25 cellular contexts compared by ENCODE assay signal in genomic region chr2:232731470-232731869, GRCh38. TPM values are rescaled to one million over a fixed set of nuclear protein-coding genes. Genes with fewer than 3 reads are reported as not detected.
DNase-seq lines count a peak whose midpoint lies in the region; ATAC-seq and TF ChIP-seq lines count a peak whose summit lies in the region.
"Had no signal": no experiment of that assay in that cellular context is flagged by ENCODE, and none has a peak within 500 bp of the region (broad histone marks: within the 10 kb centered on the region; RNA-seq: fewer than 3 reads in every experiment).

No MANE protein-coding gene starts in this region.

- H3K4me1 Mint-ChIP-seq in T-helper 17 cell, result peaks cover 14% of the 10 kb centered on the region

- H3K9me3 ChIP-seq in T-helper 17 cell (ENCODE audit: control insufficient read depth, low read length, poor library complexity, severe bottlenecking), result no peaks in the 10 kb centered on the region
- H3K9me3 ChIP-seq: tibial nerve had no signal

- no peak overlapping the region for H3K4me3 ChIP-seq in AG09309 (ENCODE audit: control insufficient read depth, low read depth, low read length)
- no peak overlapping the region for H3K4me3 ChIP-seq in fibroblast of the aortic adventitia (ENCODE audit: low read depth, low read length)
- H3K4me3 ChIP-seq: skin epidermis, tibial nerve had no signal

- ATAC-seq in T-helper 17 cell (no peak), GM19452 (IDR thresholded peaks at IDR 0.05; ENCODE audit: unreplicated experiment) (no peak)
- ATAC-seq: stimulated activated naive CD8-positive, alpha-beta T cell treated with anti-CD3 and anti-CD28 coated beads, Interleukin-15, Interleukin-2, amounts not matched to agents 100 U/mL and 50 U/mL, for 24 hours had no signal

- no peak for TF ChIP-seq CTCF in AG09309 (IDR thresholded peaks at IDR 0.05; ENCODE audit: control insufficient read depth, insufficient read depth, low read depth, low read length, missing control alignments)
- no peak for TF ChIP-seq CTCF in fibroblast of the aortic adventitia (IDR thresholded peaks at IDR 0.05; ENCODE audit: insufficient read depth, low read length)

- H3K36me3 Mint-ChIP-seq in T-helper 17 cell (ENCODE audit: low read depth), result peaks cover 15% of the 10 kb centered on the region

- no peak overlapping the region for H3K4me3 Mint-ChIP-seq in T-helper 17 cell
- H3K4me3 Mint-ChIP-seq: dendritic cell treated with granulocyte-macrophage colony-stimulating factor and Interleukin-4, amounts not matched to agents 40 ng/mL and 50 ng/mL, for 4 days; nephron had no signal

- no peaks in the 10 kb centered on the region for H3K27me3 Mint-ChIP-seq in T-helper 17 cell
- H3K27me3 Mint-ChIP-seq: dendritic cell treated with granulocyte-macrophage colony-stimulating factor and Interleukin-4, amounts not matched to agents 40 ng/mL and 50 ng/mL, for 4 days had no signal

- H3K27ac Mint-ChIP-seq in T-helper 17 cell, result peak overlapping the region; percentile 32
- H3K27ac Mint-ChIP-seq: dendritic cell treated with granulocyte-macrophage colony-stimulating factor and Interleukin-4, amounts not matched to agents 40 ng/mL and 50 ng/mL, for 4 days had no signal

- DNase-seq in AG09309 (ENCODE audit: low read depth), result peak; percentile 14
- peak; percentile 3 for DNase-seq in GM04503 (ENCODE audit: low read depth)
- DNase-seq in T-helper 17 cell, result no peak
- peak; percentile 65 for DNase-seq in fibroblast of the aortic adventitia (ENCODE audit: low read depth)
- no peak for DNase-seq in KG1 (lab: John Stamatoyannopoulos, UW)
- no peak for DNase-seq in DMS153 treated with DMSO at 0.1 percent for 48 hours (lab: John Stamatoyannopoulos, UW; ENCODE audit: unreplicated experiment)
- no peak for DNase-seq in NCI-H1092 treated with DMSO at 0.1 percent for 48 hours (lab: John Stamatoyannopoulos, UW)
- DNase-seq: DND-41; HCEC 1CT; NCI-H1048; NCI-H2081 treated with DMSO at 0.1 percent for 48 hours; NCI-H510A; NK-92 treated with Interleukin-12 subunit alpha and Interleukin-12 subunit beta, amount 100 ng/mL, for 24 hours; posterior cingulate gyrus; stimulated activated naive CD8-positive, alpha-beta T cell treated with anti-CD3 and anti-CD28 coated beads, Interleukin-15, Interleukin-2, amounts not matched to agents 100 U/mL and 50 U/mL, for 24 hours; T1000 had no signal

RNA-seq across cellular contexts. Expression of gene GIGYF2, which starts 34.3 kb away (rescaled TPM):
- total RNA-seq in T-helper 17 cell, result 10 to 100 TPM; 55.9 to 62.9 TPM
- 58.5 and 139 TPM in 2 replicates for total RNA-seq in fibroblast of the aortic adventitia (ENCODE audit: low replicate concordance)

RNA-seq across cellular contexts. Expression of gene KCNJ13, which starts 44.9 kb away (rescaled TPM):
- not detected for total RNA-seq in T-helper 17 cell
- not detected in 2 replicates for total RNA-seq in fibroblast of the aortic adventitia (ENCODE audit: low replicate concordance)
- total RNA-seq: cardiac septum, glomerular endothelial cell, mesenteric fat pad, RPMI7951, tibial nerve had no signal

Comparison
In these comparisons a context has a peak if more than half of its experiments do, and no peak if none do; other contexts are left out.
1. DNase-seq: peak in AG09309 (single experiment), GM04503 (single experiment) and fibroblast of the aortic adventitia (single experiment); none in T-helper 17 cell (0 of 3), KG1 (single experiment), DMS153 treated with DMSO at 0.1 percent for 48 hours (single experiment) and NCI-H1092 treated with DMSO at 0.1 percent for 48 hours (single experiment).